Comparison of ENCODE assay signal across 11 cellular contexts in the genomic region with DNA sequence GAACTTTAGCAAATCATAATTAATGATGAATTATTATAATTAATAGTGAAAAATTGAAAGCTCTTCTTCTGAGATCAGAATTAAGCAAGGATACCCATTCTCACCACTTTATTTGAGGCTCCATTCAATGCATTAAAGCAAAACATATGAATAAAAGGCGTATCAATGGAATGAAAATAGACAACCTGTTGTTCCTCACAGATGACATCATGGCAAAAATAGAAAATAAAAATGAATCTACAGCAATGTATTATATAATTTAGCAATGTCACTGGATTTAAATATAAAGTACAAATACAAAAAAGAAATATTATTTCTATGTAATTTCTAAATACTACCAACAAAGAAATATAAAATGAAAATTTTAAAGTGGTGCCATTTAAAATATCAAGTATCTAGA.
"Had no signal": no experiment of that assay in that cellular context is flagged by ENCODE, and none has a peak within 500 bp of the region (broad histone marks: within the 10 kb centered on the region; RNA-seq: fewer than 3 reads in every experiment).

No MANE protein-coding gene starts in this region.

- H3K4me1 ChIP-seq: HAP-1 had no signal

- H3K9me3 Mint-ChIP-seq: HFFc6 had no signal

- ATAC-seq: GM23338, HCT116 had no signal

- H3K4me1 Mint-ChIP-seq: GM23338, H9 had no signal

- H3K27ac Mint-ChIP-seq: GM23338, H9, HFFc6 had no signal

- H3K4me3 Mint-ChIP-seq: GM23338, H9, HFFc6 had no signal

- H3K36me3 ChIP-seq: HAP-1 had no signal

- H3K27ac ChIP-seq: GM23248 had no signal

- FAIRE-seq: H1, H54 had no signal

- H3K9me3 ChIP-seq: HAP-1 had no signal

- H3K4me3 ChIP-seq: GM23248, GM23338, HAP-1 had no signal

- DNase-seq: GM23248, GOT3, H7, H9, HCEC 1CT, HFFc6 had no signal

- H3K9ac ChIP-seq: GM23248 had no signal
